1 cellular context compared by ENCODE assay signal in genomic region chr10:95693668-95694534, GRCh38.
TF ChIP-seq lines count a peak whose summit lies in the region.

TCTN3 (minus strand) TSS chr10:95693927; CDS start chr10:95693899, 28 bp downstream.

TF ChIP-seq in HepG2, 621 proteins besides CTCF, POLR2A, EP300 and RAD21 (continued from another document and continues in another):
- no peak for TF ChIP-seq ZNF788 (CRISPR knock-in tag; IDR thresholded peaks at IDR 0.05; ENCODE audit: borderline replicate concordance)
- peak; percentile 72 for TF ChIP-seq BHLHE40 (IDR thresholded peaks at IDR 0.05; ENCODE audit: low read length)
- TF ChIP-seq ZNF224 (CRISPR knock-in tag; IDR thresholded peaks at IDR 0.05) = peak; percentile 49; the same call in 1 of the 2 replicates
- TF ChIP-seq ZNF580 (CRISPR knock-in tag; IDR thresholded peaks at IDR 0.05; ENCODE audit: borderline replicate concordance, low read depth) = peak; percentile 80; the same call in 1 of the 2 replicates
- TF ChIP-seq ZNF343 (CRISPR knock-in tag; IDR thresholded peaks at IDR 0.05) = no peak
- TF ChIP-seq ZNF142 (CRISPR knock-in tag; IDR thresholded peaks at IDR 0.05) = peak; percentile 52; the same call in 1 of the 2 replicates
- 0 out of 2 replicates have a peak, but pooled peaks have one; percentile 21 for TF ChIP-seq TMF1 (CRISPR knock-in tag; IDR thresholded peaks at IDR 0.05; ENCODE audit: low read depth)
- TF ChIP-seq ZNF670 (CRISPR knock-in tag; IDR thresholded peaks at IDR 0.05; ENCODE audit: borderline replicate concordance) = no peak
- no peak for TF ChIP-seq ZFP90 (CRISPR knock-in tag; IDR thresholded peaks at IDR 0.05; ENCODE audit: borderline replicate concordance)
- no peak for TF ChIP-seq HHEX (CRISPR knock-in tag; IDR thresholded peaks at IDR 0.05)
- TF ChIP-seq ZNF576 (CRISPR knock-in tag; IDR thresholded peaks at IDR 0.05) = no peak
- TF ChIP-seq ZNF589 (CRISPR knock-in tag; conservative IDR thresholded peaks at IDR 0.05) = no peak
- TF ChIP-seq BRCA1 (CRISPR knock-in tag; IDR thresholded peaks at IDR 0.05) = no peak; the same call in 1 of the 2 replicates
- TF ChIP-seq MAFG (CRISPR knock-in tag; IDR thresholded peaks at IDR 0.05) = no peak
- peak; percentile 88 for TF ChIP-seq ZFY (CRISPR knock-in tag; IDR thresholded peaks at IDR 0.05)
- peak; percentile 68; the same call in 1 of the 2 replicates for TF ChIP-seq FOXC1 (CRISPR knock-in tag; IDR thresholded peaks at IDR 0.05; ENCODE audit: borderline replicate concordance)
- TF ChIP-seq FUBP1 (CRISPR knock-in tag; IDR thresholded peaks at IDR 0.05; ENCODE audit: borderline replicate concordance) = no peak
- no peak for TF ChIP-seq THAP7 (CRISPR knock-in tag; IDR thresholded peaks at IDR 0.05)
- TF ChIP-seq ZNF512B (CRISPR knock-in tag; IDR thresholded peaks at IDR 0.05; ENCODE audit: borderline replicate concordance) = 0 out of 2 replicates have a peak, but pooled peaks have one; percentile 20
- TF ChIP-seq ZFP82 (CRISPR knock-in tag; IDR thresholded peaks at IDR 0.05; ENCODE audit: borderline replicate concordance) = no peak
- no peak for TF ChIP-seq RARA (CRISPR knock-in tag; IDR thresholded peaks at IDR 0.05)
- no peak for TF ChIP-seq FOXA1 (IDR thresholded peaks at IDR 0.05)
- TF ChIP-seq FOXA1 (CRISPR knock-in tag; IDR thresholded peaks at IDR 0.05) = peak; percentile 35; the same call in 1 of the 2 replicates
- TF ChIP-seq ZFP36L2 (CRISPR knock-in tag; IDR thresholded peaks at IDR 0.05) = no peak
- peak; percentile 92 for TF ChIP-seq PHF8 (CRISPR knock-in tag; IDR thresholded peaks at IDR 0.05)
- peak; percentile 76 for TF ChIP-seq ASH2L (IDR thresholded peaks at IDR 0.05; ENCODE audit: insufficient read length, low read depth, low read length)
- TF ChIP-seq ZNF33B (CRISPR knock-in tag; IDR thresholded peaks at IDR 0.05) = no peak
- no peak for TF ChIP-seq HNF1A (IDR thresholded peaks at IDR 0.05; ENCODE audit: low read depth)
- peak; percentile 39; the same call in 1 of the 2 replicates for TF ChIP-seq HNF1A (CRISPR knock-in tag; IDR thresholded peaks at IDR 0.05; ENCODE audit: borderline replicate concordance)
- no peak for TF ChIP-seq ZNF546 (CRISPR knock-in tag; conservative IDR thresholded peaks at IDR 0.05)
- peak; percentile 75 for TF ChIP-seq KMT2B (CRISPR knock-in tag; IDR thresholded peaks at IDR 0.05)
- TF ChIP-seq MYPOP (CRISPR knock-in tag; IDR thresholded peaks at IDR 0.05) = no peak; the same call in 1 of the 2 replicates
- TF ChIP-seq THAP9 (CRISPR knock-in tag; IDR thresholded peaks at IDR 0.05; ENCODE audit: borderline replicate concordance) = peak; percentile 75; the same call in 1 of the 2 replicates
- TF ChIP-seq HES4 (CRISPR knock-in tag; IDR thresholded peaks at IDR 0.05; ENCODE audit: borderline replicate concordance) = no peak
- peak; percentile 52 for TF ChIP-seq ZNF331 (CRISPR knock-in tag; IDR thresholded peaks at IDR 0.05)
- TF ChIP-seq ZNF484 (CRISPR knock-in tag; IDR thresholded peaks at IDR 0.05; ENCODE audit: borderline replicate concordance, low read depth) = no peak
- 0 out of 2 replicates have a peak, but pooled peaks have one; percentile 57 for TF ChIP-seq ZNF24 (IDR thresholded peaks at IDR 0.05)
- no peak for TF ChIP-seq ZFAT (CRISPR knock-in tag; conservative IDR thresholded peaks at IDR 0.05)
- TF ChIP-seq ZEB1 (IDR thresholded peaks at IDR 0.05; ENCODE audit: insufficient replicate concordance, low read depth) = no peak
